In the genomic region with DNA sequence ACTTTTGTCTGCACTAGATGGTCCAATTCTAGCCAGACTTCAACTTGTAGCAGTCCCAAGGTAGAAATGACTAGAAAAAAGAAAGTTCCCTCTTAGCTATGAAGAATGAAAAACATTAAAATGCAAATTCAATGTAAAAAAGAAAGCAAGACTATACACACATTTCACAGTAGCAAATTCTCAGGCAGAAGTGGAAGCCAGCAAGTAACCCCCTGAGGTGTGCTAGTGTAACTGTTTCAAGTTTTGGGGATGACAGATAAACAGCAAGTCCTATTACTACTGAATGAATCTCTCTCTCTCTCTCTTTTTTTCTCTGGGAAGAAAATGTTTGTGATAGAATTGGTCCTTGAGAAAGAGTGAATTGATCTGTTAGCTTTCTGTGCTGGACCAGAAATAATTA, we compare ENCODE assay signal across 13 cellular contexts.
DNase-seq lines count a peak whose midpoint lies in the region; ATAC-seq, FAIRE-seq and TF ChIP-seq lines count a peak whose summit lies in the region.
"Had no signal": no experiment of that assay in that cellular context is flagged by ENCODE, and none has a peak within 500 bp of the region (broad histone marks: within the 10 kb centered on the region; RNA-seq: fewer than 3 reads in every experiment).

No MANE protein-coding gene starts in this region.

- POLR2A ChIA-PET in RWPE1 (lab: Yijun Ruan, JAX; ENCODE audit: low non-redundant PET): no interaction called here

- FAIRE-seq in GM12891 (lab: Jason Lieb, UNC): peak; percentile 59

- TF ChIP-seq CTCF in RWPE1 (conservative IDR thresholded peaks at IDR 0.05; ENCODE audit: low read depth): no peak

- CTCF ChIA-PET in RWPE1 (lab: Yijun Ruan, JAX): interaction anchor here (1.3 kb wide), 1 partner anchor 15 kb away, joined by 4 read pairs; no protein-coding TSS in a partner anchor

- ATAC-seq in GM19455 (IDR thresholded peaks at IDR 0.05; ENCODE audit: unreplicated experiment) (peak; percentile 63), HG02798 (IDR thresholded peaks at IDR 0.05; ENCODE audit: poor library complexity, unreplicated experiment) (peak; percentile 74), HG03457 (IDR thresholded peaks at IDR 0.05; ENCODE audit: unreplicated experiment) (peak; percentile 47), left lobe of liver (no peak)
- ATAC-seq: activated T-cell treated with anti-CD3 and anti-CD28 coated beads, Interleukin-2, amount 50 U/mL, for 4 hours had no signal

- TF ChIP-seq POLR2A in GM12891 (IDR thresholded peaks at IDR 0.05; ENCODE audit: low read depth, low read length): no peak

- DNase-seq in GM12891 (ENCODE audit: insufficient read length, low spot score) (no peak), AML-193 (lab: John Stamatoyannopoulos, UW) (no peak), occipital lobe (lab: John Stamatoyannopoulos, UW) (no peak), left lobe of liver (ENCODE audit: low spot score) (no peak), RWPE1 (ENCODE audit: low spot score) (no peak)
- DNase-seq: activated T-cell treated with anti-CD3 and anti-CD28 coated beads, Interleukin-2, amount 50 U/mL, for 4 hours; DMS79 treated with DMSO at 0.1 percent for 48 hours; endodermal cell; SHP77 treated with DMSO at 0.1 percent for 48 hours; transverse colon had no signal

- no peak overlapping the region for H3K27ac ChIP-seq in RWPE1
- H3K27ac ChIP-seq: transverse colon had no signal

TF ChIP-seq in GM12891, 5 proteins besides CTCF, POLR2A, EP300 and RAD21:
- TF ChIP-seq POU2F2 (IDR thresholded peaks at IDR 0.05; ENCODE audit: low read depth, low read length): no peak
- no peak for TF ChIP-seq TAF1 (IDR thresholded peaks at IDR 0.05; ENCODE audit: low read depth, low read length)
- TF ChIP-seq SPI1 (IDR thresholded peaks at IDR 0.05; ENCODE audit: low read depth, low read length): no peak
- no peak for TF ChIP-seq PAX5 (IDR thresholded peaks at IDR 0.05; ENCODE audit: insufficient read depth, low read length, severe bottlenecking)
- no peak for TF ChIP-seq POLR2AphosphoS5 (IDR thresholded peaks at IDR 0.05; ENCODE audit: low read depth, low read length)
